14 cellular contexts compared by ENCODE assay signal in genomic region chr6:165616116-165616515, GRCh38. TPM values are rescaled to one million over a fixed set of nuclear protein-coding genes. Genes with fewer than 3 reads are reported as not detected.
DNase-seq lines count a peak whose midpoint lies in the region; ATAC-seq, FAIRE-seq and TF ChIP-seq lines count a peak whose summit lies in the region.
"Had no signal": no experiment of that assay in that cellular context is flagged by ENCODE, and none has a peak within 500 bp of the region (broad histone marks: within the 10 kb centered on the region; RNA-seq: fewer than 3 reads in every experiment).

No MANE protein-coding gene starts in this region.

- FAIRE-seq in HepG2 (lab: Jason Lieb, UNC): no peak
- FAIRE-seq: keratinocyte had no signal

- TF ChIP-seq RAD21 in neural cell (conservative IDR thresholded peaks at IDR 0.05) (no peak), HepG2 (CRISPR knock-in tag; IDR thresholded peaks at IDR 0.05) (no peak)

- H2AFZ ChIP-seq in ACC112 (ENCODE audit: low read length, unreplicated experiment) (peak overlapping the region; percentile 40), neural cell (ENCODE audit: low read depth, low read length) (no peak overlapping the region), HepG2 (ENCODE audit: low read length) (no peak overlapping the region)

- no peaks in the 10 kb centered on the region for H3K27me3 ChIP-seq in ACC112 (ENCODE audit: insufficient read depth, low read length)
- H3K27me3 ChIP-seq in Panc1 (ENCODE audit: control insufficient read depth, insufficient read depth, low read length): no peaks in the 10 kb centered on the region
- H3K27me3 ChIP-seq in neural cell (ENCODE audit: insufficient read depth, low read depth, low read length): no peaks in the 10 kb centered on the region
- H3K27me3 ChIP-seq in HepG2 (ENCODE audit: control insufficient read depth in 1 of 2, insufficient read depth in 2 of 2, low read length in 2 of 2): no peaks in the 10 kb centered on the region; a peak in 1 of 5 replicates

- peaks cover 4% of the 10 kb centered on the region for H3K4me1 ChIP-seq in ACC112 (ENCODE audit: control insufficient read depth, insufficient read depth, low read length, unreplicated experiment)
- peaks cover 28% of the 10 kb centered on the region for H3K4me1 ChIP-seq in Panc1 (ENCODE audit: control insufficient read depth, insufficient read depth, low read length)
- H3K4me1 ChIP-seq in HepG2 (ENCODE audit: insufficient read depth, low read length): no peaks in the 10 kb centered on the region

- POLR2A ChIA-PET in Panc1 (lab: Charles Lee): interaction anchor here (0.7 kb wide), 1 partner anchor 129 kb away, joined by 3 read pairs; no protein-coding TSS in a partner anchor
- POLR2A ChIA-PET in HepG2 (lab: Yijun Ruan, JAX): no interaction called here

- intact Hi-C loops in Panc1 (cut with micrococcal nuclease; ENCODE audit: unreplicated experiment) (no loop called here), HepG2 (cut with micrococcal nuclease; ENCODE audit: unreplicated experiment) (no loop called here)

- in situ Hi-C loops in Panc1 (cut with HindIII; ENCODE audit: low pct_unique_long_range_greater_than_20kb, low sequenced_read_pairs) (no loop called here), HepG2 (cut with HindIII; ENCODE audit: extremely low pct_ligation_motif_present, low pct_unique_long_range_greater_than_20kb) (no loop called here)

- H3K9me2 ChIP-seq in neural cell (ENCODE audit: insufficient read depth, low read length): no peaks in the 10 kb centered on the region

- no peak overlapping the region for H3K9ac ChIP-seq in neural cell (ENCODE audit: low read length)
- no peak overlapping the region for H3K9ac ChIP-seq in HepG2 (ENCODE audit: insufficient read depth, low read depth, low read length)

- H3K36me3 ChIP-seq in ACC112 (ENCODE audit: insufficient read depth, low read length) (no peaks in the 10 kb centered on the region), Panc1 (ENCODE audit: control insufficient read depth, insufficient read depth, low read length) (no peaks in the 10 kb centered on the region), neural cell (ENCODE audit: insufficient read depth, low read length) (no peaks in the 10 kb centered on the region), HepG2 (replicated peaks in 1 of 2; ENCODE audit: control insufficient read depth in 1 of 2, insufficient read depth in 2 of 2, low read length in 2 of 2) (no peaks in the 10 kb centered on the region)

- TF ChIP-seq POLR2A in HepG2 (IDR thresholded peaks at IDR 0.05; ENCODE audit: insufficient read depth in 1 of 2, low read depth in 2 of 2, low read length in 2 of 2): no peak

- H3K27ac ChIP-seq in ACC112 (ENCODE audit: low read depth, low read length): peak overlapping the region; percentile 84
- H3K27ac ChIP-seq in Panc1 (ENCODE audit: low read length): peak overlapping the region; percentile 71
- H3K27ac ChIP-seq in neural cell (ENCODE audit: low read length): peak overlapping the region; percentile 58
- H3K27ac ChIP-seq in HepG2 (ENCODE audit: extremely low read length, insufficient read depth, low read length): no peak overlapping the region

- DNase-seq in Panc1 (ENCODE audit: low read depth, low spot score): no peak
- DNase-seq in fibroblast of the conjunctiva (ENCODE audit: low read depth): peak; percentile 1
- DNase-seq in GM19238 (ENCODE audit: insufficient read length, low spot score): no peak
- no peak for DNase-seq in central memory CD4-positive, alpha-beta T cell
- no peak for DNase-seq in HepG2 (ENCODE audit: low spot score)
- DNase-seq: activated CD4-positive, alpha-beta T cell treated with anti-CD3 and anti-CD28 coated beads, Interleukin-2, amount 50 U/mL, for 48 hours; activated naive CD8-positive, alpha-beta T cell treated with anti-CD3 and anti-CD28 coated beads for 36 hours; NCI-H1105 treated with DMSO at 0.1 percent for 48 hours; NCI-H82; T-cell had no signal

- no peaks in the 10 kb centered on the region for H3F3A ChIP-seq in neural cell (ENCODE audit: insufficient read depth, low read length, poor library complexity, severe bottlenecking)

- 32% methylated on average over 9 of the region's 9 CpGs for WGBS in HepG2 (ENCODE audit: low lambda C conversion rate)

- CTCF ChIA-PET in Panc1 (lab: Charles Lee): no interaction called here
- CTCF ChIA-PET in HepG2 (lab: Yijun Ruan, JAX; ENCODE audit: low intra/inter-chr PET ratio, low total read pairs): no interaction called here

- H3K4me2 ChIP-seq in neural cell (ENCODE audit: low read length) (no peak overlapping the region), HepG2 (ENCODE audit: low read depth, low read length) (no peak overlapping the region)

- BruUV-seq in Panc1 (replicated peaks; lab: Mats Ljungman, UMichigan) (no TSS peak), HepG2 (replicated peaks; lab: Mats Ljungman, UMichigan) (no TSS peak)

- H4K20me1 ChIP-seq in neural cell (ENCODE audit: insufficient read depth): no peaks in the 10 kb centered on the region
- H4K20me1 ChIP-seq in HepG2 (ENCODE audit: insufficient read depth, low read length): no peaks in the 10 kb centered on the region

- ATAC-seq in Panc1 (0 out of 2 replicates have a peak, but pooled peaks have one; percentile 32), HepG2 (no peak), GM18498 (IDR thresholded peaks at IDR 0.05; ENCODE audit: unreplicated experiment) (no peak)
- ATAC-seq: T-cell had no signal

- TF ChIP-seq CTCF in Panc1 (IDR thresholded peaks at IDR 0.05) (no peak), neural cell (IDR thresholded peaks at IDR 0.05; ENCODE audit: poor library complexity, severe bottlenecking) (no peak), HepG2 (CRISPR knock-in tag; IDR thresholded peaks at IDR 0.05) (no peak)

- no peaks in the 10 kb centered on the region for H3K9me3 ChIP-seq in Panc1 (ENCODE audit: control insufficient read depth, insufficient read depth, low read depth, low read length)
- H3K9me3 ChIP-seq in neural cell (ENCODE audit: low read length): no peaks in the 10 kb centered on the region
- H3K9me3 ChIP-seq in HepG2 (ENCODE audit: low read length): peaks cover 9% of the 10 kb centered on the region

- H3K4me3 ChIP-seq in ACC112 (ENCODE audit: low read depth, low read length) (peak overlapping the region; percentile 59), Panc1 (ENCODE audit: low read depth in 2 of 2, low read length in 2 of 2) (peak overlapping the region in 1 of 2 experiments; percentile 25; a peak in 2 of 4 replicates), neural cell (ENCODE audit: low read length) (no peak overlapping the region), HepG2 (replicated peaks in 1 of 3; ENCODE audit: insufficient read depth in 1 of 3, low read depth in 2 of 3, low read length in 3 of 3) (no peak overlapping the region)

- TF ChIP-seq EP300 in neural cell (conservative IDR thresholded peaks at IDR 0.05; ENCODE audit: poor library complexity, severe bottlenecking): no peak
- no peak for TF ChIP-seq EP300 in HepG2 (IDR thresholded peaks at IDR 0.05; ENCODE audit: low read depth in 2 of 2, low read length in 2 of 2)
- TF ChIP-seq EP300 in HepG2 (CRISPR knock-in tag; IDR thresholded peaks at IDR 0.05; ENCODE audit: borderline replicate concordance): no peak

- H3K79me2 ChIP-seq in ACC112 (ENCODE audit: control insufficient read depth, insufficient read depth, low read length, unreplicated experiment) (no peaks in the 10 kb centered on the region), neural cell (replicated peaks; ENCODE audit: insufficient read depth, low read length) (peaks cover 24% of the 10 kb centered on the region), HepG2 (ENCODE audit: insufficient read depth, low read length) (no peaks in the 10 kb centered on the region)

TF ChIP-seq in neural cell, 6 proteins besides CTCF, POLR2A, EP300 and RAD21 (continues in another document):
- TF ChIP-seq MXI1 (conservative IDR thresholded peaks at IDR 0.05; ENCODE audit: poor library complexity, severe bottlenecking) (no peak), POLR2AphosphoS5 (IDR thresholded peaks at IDR 0.05) (no peak), SMC3 (conservative IDR thresholded peaks at IDR 0.05; ENCODE audit: poor library complexity) (no peak), EZH2 (IDR thresholded peaks at IDR 0.05; ENCODE audit: borderline replicate concordance, insufficient read depth, low read length, poor library complexity, severe bottlenecking) (no peak)

TF ChIP-seq in HepG2, 621 proteins besides CTCF, POLR2A, EP300 and RAD21 (continues in another document):
- TF ChIP-seq ZNF251 (CRISPR knock-in tag; IDR thresholded peaks at IDR 0.05): no peak

RNA-seq across cellular contexts. Expression of gene PDE10A, which starts 46.9 kb away (rescaled TPM):
- 27.8 TPM for total RNA-seq in Panc1 (2021; ENCODE audit: unreplicated experiment)
- 10.5 TPM for polyA plus RNA-seq in Panc1 (2012; ENCODE audit: insufficient read length)
- 43.7 and 52.4 TPM in 2 replicates for polyA plus RNA-seq in neural cell
- polyA minus RNA-seq in neural cell: 107 and 116 TPM in 2 replicates
- total RNA-seq in HepG2 (2016; rRNA removed; fragmentation: Illumina TruSeq; extraction: Trizol): not detected in 2 replicates
- total RNA-seq in HepG2 (2016; cell fraction: cytosol; rRNA removed; fragmentation: Illumina TruSeq; extraction: Trizol; ENCODE audit: low read depth): not detected in 2 replicates
- not detected in 2 replicates for total RNA-seq in HepG2 (2016; cell fraction: insoluble cytoplasmic fraction; rRNA removed; fragmentation: Illumina TruSeq; extraction: Trizol)
- not detected in 2 replicates for total RNA-seq in HepG2 (2016; cell fraction: membrane; rRNA removed; fragmentation: Illumina TruSeq; extraction: Trizol)
- not detected in 2 replicates for total RNA-seq in HepG2 (2016; cell fraction: nucleus; rRNA removed; fragmentation: Illumina TruSeq; extraction: Trizol)
- 0.07 TPM in 1 of 2 replicates, not detected in the other for polyA plus RNA-seq in HepG2 (2011; rRNA removed)
- polyA plus RNA-seq in HepG2 (2011; cell fraction: cytosol; rRNA removed): not detected in 2 replicates
- polyA plus RNA-seq in HepG2 (2011; cell fraction: nucleus; rRNA removed): not detected in 2 replicates
- not detected in 2 replicates for polyA plus RNA-seq in HepG2 (2012)
- not detected in 2 replicates for polyA plus RNA-seq in HepG2 (2016; cell fraction: cytosol; fragmentation: Illumina TruSeq; extraction: Trizol; ENCODE audit: low read depth)
- polyA plus RNA-seq in HepG2 (2016; cell fraction: insoluble cytoplasmic fraction; fragmentation: Illumina TruSeq; extraction: Trizol; ENCODE audit: low read depth): not detected in 2 replicates
- polyA plus RNA-seq in HepG2 (2016; cell fraction: membrane; fragmentation: Illumina TruSeq; extraction: Trizol; ENCODE audit: low read depth): not detected in 2 replicates
- not detected in 2 replicates for polyA plus RNA-seq in HepG2 (2016; cell fraction: nucleus; fragmentation: Illumina TruSeq; extraction: Trizol; ENCODE audit: insufficient read depth, low read depth)
- polyA minus RNA-seq in HepG2 (2011; rRNA and poly(A)+ RNA removed; ENCODE audit: low replicate concordance): 533 TPM in 1 of 2 replicates, not detected in the other
- 1.3 and 1.9 TPM in 2 replicates for polyA minus RNA-seq in HepG2 (2011; cell fraction: cytosol; rRNA and poly(A)+ RNA removed)
- 0.37 and 1.8 TPM in 2 replicates for polyA minus RNA-seq in HepG2 (2011; cell fraction: nucleus; rRNA and poly(A)+ RNA removed)
- total RNA-seq: activated naive CD8-positive, alpha-beta T cell treated with anti-CD3 and anti-CD28 coated beads for 36 hours had no signal
- polyA plus RNA-seq: keratinocyte had no signal

Comparison
In these comparisons a context has a peak if more than half of its experiments do, and no peak if none do; other contexts are left out.
1. RNA of gene PDE10A, which starts 46.9 kb away (total RNA-seq): 27.8 TPM in Panc1 (single experiment); not detected in HepG2; every median in the first group is over 10 times any median in the second.